ENCODE assay signal across 16 cellular contexts in the genomic region with DNA sequence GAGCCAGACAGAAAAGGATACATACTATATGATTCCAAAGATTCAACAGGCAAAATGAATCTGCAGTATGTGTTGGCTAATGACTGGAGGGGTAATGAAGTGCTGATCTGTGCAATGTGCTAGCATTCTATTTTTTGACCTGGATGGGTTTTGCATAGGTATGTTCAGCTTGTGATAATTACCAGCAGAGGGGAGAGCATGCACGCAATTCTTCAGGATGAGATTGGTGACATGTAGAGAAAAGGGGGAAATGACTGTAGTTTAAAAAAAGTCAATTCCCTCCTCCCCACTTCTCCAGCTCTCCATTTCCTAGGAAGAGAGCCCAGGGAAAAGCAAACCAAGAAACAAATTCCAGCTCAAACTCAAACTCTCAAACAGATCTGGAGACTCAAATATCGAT. TPM values are rescaled to one million over a fixed set of nuclear protein-coding genes. Genes with fewer than 3 reads are reported as not detected.
DNase-seq lines count a peak whose midpoint lies in the region; ATAC-seq, FAIRE-seq and TF ChIP-seq lines count a peak whose summit lies in the region.
"Had no signal": no experiment of that assay in that cellular context is flagged by ENCODE, and none has a peak within 500 bp of the region (broad histone marks: within the 10 kb centered on the region; RNA-seq: fewer than 3 reads in every experiment).

No MANE protein-coding gene starts in this region.

- no peaks in the 10 kb centered on the region for H3K9me1 ChIP-seq in keratinocyte (ENCODE audit: control insufficient read depth, extremely low read depth, insufficient read depth, low read length)

- dilution Hi-C loops in keratinocyte (cut with MboI; ENCODE audit: extremely low pct_ligation_motif_present, low sequenced_read_pairs): no loop called here

- H3K4me2 ChIP-seq in keratinocyte (ENCODE audit: control insufficient read depth, extremely low read depth, insufficient read depth, low read depth, low read length) (peak overlapping the region; percentile 46), skeletal muscle satellite cell (ENCODE audit: low read length) (peak overlapping the region; percentile 51)

- H3K79me2 ChIP-seq in keratinocyte (ENCODE audit: control insufficient read depth, insufficient read depth, low read length): no peaks in the 10 kb centered on the region

- H3K36me3 ChIP-seq in HUES6 (ENCODE audit: control insufficient read depth, insufficient read depth, low read length) (no peaks in the 10 kb centered on the region), keratinocyte (ENCODE audit: control insufficient read depth in 2 of 2, extremely low read depth in 1 of 2, insufficient read depth in 2 of 2, low read length in 2 of 2) (no peaks in the 10 kb centered on the region), skeletal muscle satellite cell (ENCODE audit: insufficient read depth, low read length) (no peaks in the 10 kb centered on the region)

- peaks cover 11% of the 10 kb centered on the region for H3K9me3 ChIP-seq in HUES6 (ENCODE audit: control insufficient read depth, insufficient read depth, low read depth, low read length)
- H3K9me3 ChIP-seq in keratinocyte (ENCODE audit: control insufficient read depth, low read depth, low read length): peaks cover 4% of the 10 kb centered on the region
- H3K9me3 ChIP-seq in skeletal muscle satellite cell (replicated peaks; ENCODE audit: low read length): no peaks in the 10 kb centered on the region

- POLR2A ChIA-PET in GM10248 (lab: Yijun Ruan, JAX): no interaction called here

- H3K4me3 ChIP-seq in HUES6 (ENCODE audit: low read depth, low read length) (peak overlapping the region; percentile 46), dorsolateral prefrontal cortex (peak overlapping the region in 32 of 59 donors; percentile 7 to 54 (median 38)), keratinocyte (ENCODE audit: control insufficient read depth in 2 of 3, extremely low read depth in 1 of 3, insufficient read depth in 2 of 3, low read depth in 1 of 3, low read length in 3 of 3) (no peak overlapping the region), skeletal muscle satellite cell (ENCODE audit: low read length) (no peak overlapping the region)
- H3K4me3 ChIP-seq: GM12878 had no signal

- FAIRE-seq in keratinocyte (lab: Jason Lieb, UNC): peak; percentile 29
- FAIRE-seq: colon, GM12878 had no signal

- intact Hi-C loops in dorsolateral prefrontal cortex (cut with DNase I): no loop called here

- H3K27ac ChIP-seq in HUES6 (ENCODE audit: low read depth, low read length) (no peak overlapping the region), dorsolateral prefrontal cortex (no peak overlapping the region), keratinocyte (ENCODE audit: control insufficient read depth, insufficient read depth, low read length) (no peak overlapping the region)

- H2AFZ ChIP-seq in keratinocyte (ENCODE audit: control insufficient read depth, low read length): no peak overlapping the region

- no peak overlapping the region for H3K9ac ChIP-seq in HUES6 (ENCODE audit: low read length)
- H3K9ac ChIP-seq in keratinocyte (ENCODE audit: control insufficient read depth, extremely low read depth, insufficient read depth, low read length): no peak overlapping the region
- H3K9ac ChIP-seq in skeletal muscle satellite cell (ENCODE audit: low read depth, low read length): no peak overlapping the region

- CTCF ChIA-PET in GM10248 (lab: Yijun Ruan, JAX): interaction anchor here (0.9 to 1.8 kb wide), 3 partner anchors 10 to 13 kb away, joined by 3 to 5 read pairs (median 4); no protein-coding TSS in a partner anchor

- ATAC-seq in GM21367 (IDR thresholded peaks at IDR 0.05; ENCODE audit: unreplicated experiment): no peak
- no peak for ATAC-seq in HG02763 (IDR thresholded peaks at IDR 0.05; ENCODE audit: unreplicated experiment)
- ATAC-seq: activated T-helper 17 cell treated with anti-CD3 and anti-CD28 coated beads, Interleukin-2, amount 50 U/mL, for 72 hours; GM12878 had no signal

- H3K27me3 ChIP-seq in HUES6 (ENCODE audit: control insufficient read depth, insufficient read depth, low read length) (no peaks in the 10 kb centered on the region), dorsolateral prefrontal cortex (peaks cover 0 to 4% (median 0%) of the 10 kb centered on the region in 45 donors), keratinocyte (ENCODE audit: control insufficient read depth, extremely low read depth, insufficient read depth, low read length) (no peaks in the 10 kb centered on the region), skeletal muscle satellite cell (ENCODE audit: control insufficient read depth, insufficient read depth, low read length) (no peaks in the 10 kb centered on the region)

- DNase-seq in dorsolateral prefrontal cortex (no peak), keratinocyte (ENCODE audit: low read depth, low spot score) (no peak), GM10248 (ENCODE audit: extremely low spot score) (no peak), NCI-H1417 treated with DMSO at 0.1 percent for 48 hours (lab: John Stamatoyannopoulos, UW) (no peak)
- DNase-seq: NCI-H187; NCI-H524; SHP77 treated with DMSO at 0.1 percent for 48 hours; stimulated activated CD4-positive, alpha-beta T cell treated with anti-CD3 and anti-CD28 coated beads, Interleukin-15, amount 100 ng/mL, for 24 hours had no signal

- H4K20me1 ChIP-seq in keratinocyte (ENCODE audit: control insufficient read depth, extremely low read depth, insufficient read depth, low read length): no peaks in the 10 kb centered on the region

- H3K4me1 ChIP-seq in HUES6 (ENCODE audit: control insufficient read depth, insufficient read depth, low read length): no peaks in the 10 kb centered on the region
- peaks cover 18% of the 10 kb centered on the region for H3K4me1 ChIP-seq in keratinocyte (ENCODE audit: control insufficient read depth, extremely low read depth, insufficient read depth, low read length)
- peaks cover 4% of the 10 kb centered on the region for H3K4me1 ChIP-seq in skeletal muscle satellite cell (ENCODE audit: control insufficient read depth, insufficient read depth, low read length)

- TF ChIP-seq CTCF in dorsolateral prefrontal cortex (IDR thresholded peaks at IDR 0.05 in 54 of 56, conservative IDR thresholded peaks at IDR 0.05 in 2 of 56; ENCODE audit: low read depth in 1 of 56, partially characterized antibody in 56 of 56) (no peak), keratinocyte (optimal IDR thresholded peaks at IDR 0.05 in 1 of 3, IDR thresholded peaks at IDR 0.05 in 1 of 3, conservative IDR thresholded peaks at IDR 0.05 in 1 of 3; ENCODE audit: extremely low read depth in 1 of 3, insufficient read depth in 2 of 3, low read length in 3 of 3) (no peak), GM10248 (IDR thresholded peaks at IDR 0.05; ENCODE audit: control extremely low read depth, extremely low read depth, low read depth, missing control alignments) (no peak)

RNA-seq across cellular contexts. Expression of a gene that starts 0.6 kb away (rescaled TPM):
- 1 to 10 TPM in 110 of 120 experiments, under 1 TPM in 10; 0.35 to 8.6 (median 2.1) TPM for total RNA-seq in dorsolateral prefrontal cortex
- polyA plus RNA-seq in keratinocyte: 0.06 to 0.42 TPM (median 0.15 TPM) in 3 replicates
- 0.35 TPM for polyA plus RNA-seq in keratinocyte (2011; ENCODE audit: low read depth)
- 0.05 and 0.07 TPM in 2 replicates for polyA plus RNA-seq in keratinocyte (2011; cell fraction: cytosol; rRNA removed)
- 0.23 and 0.53 TPM in 2 replicates for polyA plus RNA-seq in keratinocyte (2011; cell fraction: nucleus; rRNA removed)
- 0.11 and 0.65 TPM in 2 replicates for polyA plus RNA-seq in keratinocyte (2012; ENCODE audit: low replicate concordance)
- 0.10 to 1.4 TPM in 2 of 3 replicates, not detected in the other for polyA minus RNA-seq in keratinocyte
- polyA minus RNA-seq in keratinocyte (2011; cell fraction: cytosol; rRNA and poly(A)+ RNA removed): not detected
- 0.63 and 1.6 TPM in 2 replicates for polyA minus RNA-seq in keratinocyte (2011; cell fraction: nucleus; rRNA and poly(A)+ RNA removed)
- under 0.01 and 1.5 TPM in 2 replicates for total RNA-seq in skeletal muscle satellite cell (2012; rRNA removed)
- total RNA-seq: H4 had no signal

Comparison
In these comparisons a context has a peak if more than half of its experiments do, and no peak if none do; other contexts are left out.
1. H3K4me3 ChIP-seq: peak in HUES6 (single experiment) and dorsolateral prefrontal cortex (32 of 59); none in keratinocyte (0 of 3) and skeletal muscle satellite cell (single experiment).